In the genomic region with DNA sequence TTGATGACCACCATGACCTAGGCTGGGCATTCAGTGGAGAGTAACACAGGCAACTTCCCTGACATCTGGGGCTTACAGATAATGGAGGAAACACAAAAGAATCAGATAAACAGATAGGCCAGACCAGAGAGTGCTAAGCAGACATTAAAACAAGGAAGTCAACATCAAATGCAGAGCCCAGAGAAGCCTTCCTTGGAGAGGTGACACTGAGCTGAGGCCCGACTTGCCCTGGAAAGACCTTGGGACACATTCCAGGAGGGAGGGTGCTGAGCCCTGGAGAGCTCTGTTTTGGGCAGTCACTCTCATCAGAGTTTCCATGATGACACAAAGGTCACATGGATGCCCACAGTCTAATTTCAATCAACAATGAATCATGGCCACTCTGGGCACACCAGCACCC, we compare ENCODE assay signal across 20 cellular contexts. TPM values are rescaled to one million over a fixed set of nuclear protein-coding genes. Genes with fewer than 3 reads are reported as not detected.
A peak's percentile ranks its signal among the peaks of the same experiment; 100 is the strongest.
DNase-seq lines count a peak whose midpoint lies in the region; ATAC-seq, FAIRE-seq and TF ChIP-seq lines count a peak whose summit lies in the region.
"Had no signal": no experiment of that assay in that cellular context is flagged by ENCODE, and none has a peak within 500 bp of the region (broad histone marks: within the 10 kb centered on the region; RNA-seq: fewer than 3 reads in every experiment).

No MANE protein-coding gene starts in this region.

- no peaks in the 10 kb centered on the region for H3K4me1 Mint-ChIP-seq in stimulated activated naive B cell treated with anti-CD40 and anti-IgM and Interleukin-4, amounts not matched to agents 10 μg/mL and 1 μg/mL and 100 μg/mL, for 72 hours

- no peaks in the 10 kb centered on the region for H3K27me3 ChIP-seq in Panc1 (ENCODE audit: control insufficient read depth, insufficient read depth, low read length)
- H3K27me3 ChIP-seq in bronchial epithelial cell (ENCODE audit: control insufficient read depth, insufficient read depth, low read length), result peaks cover 3% of the 10 kb centered on the region
- H3K27me3 ChIP-seq: BLaER1 treated with 17β-estradiol and CSF1 and Interleukin-3, amounts not matched to agents 10 nM and 100 nM had no signal

- H3K27me3 Mint-ChIP-seq in stimulated activated naive B cell treated with anti-CD40 and anti-IgM and Interleukin-4, amounts not matched to agents 10 μg/mL and 1 μg/mL and 100 μg/mL, for 72 hours, result peaks cover 13 to 14% of the 10 kb centered on the region in 2 donors

- H3K36me3 Mint-ChIP-seq in stimulated activated naive B cell treated with anti-CD40 and anti-IgM and Interleukin-4, amounts not matched to agents 10 μg/mL and 1 μg/mL and 100 μg/mL, for 72 hours, result no peaks in the 10 kb centered on the region
- H3K36me3 Mint-ChIP-seq: CD8-positive, alpha-beta T cell had no signal

- no peaks in the 10 kb centered on the region for H3K36me3 ChIP-seq in Panc1 (ENCODE audit: control insufficient read depth, insufficient read depth, low read length)
- H3K36me3 ChIP-seq in bronchial epithelial cell (ENCODE audit: control insufficient read depth, insufficient read depth, low read length), result no peaks in the 10 kb centered on the region
- H3K36me3 ChIP-seq: BLaER1 treated with 17β-estradiol and CSF1 and Interleukin-3, amounts not matched to agents 10 nM and 100 nM had no signal

- no peak for TF ChIP-seq CTCF in Panc1 (IDR thresholded peaks at IDR 0.05)
- no peak for TF ChIP-seq CTCF in bronchial epithelial cell (IDR thresholded peaks at IDR 0.05; ENCODE audit: insufficient read depth, low read length, severe bottlenecking)

- H3K27ac ChIP-seq in Panc1 (ENCODE audit: low read length), result peak overlapping the region; percentile 23; the same call in 1 of the 2 replicates
- H3K27ac ChIP-seq: BLaER1 treated with 17β-estradiol and CSF1 and Interleukin-3, amounts not matched to agents 10 nM and 100 nM had no signal

- H3K9me3 Mint-ChIP-seq in stimulated activated naive B cell treated with anti-CD40 and anti-IgM and Interleukin-4, amounts not matched to agents 10 μg/mL and 1 μg/mL and 100 μg/mL, for 72 hours, result no peaks in the 10 kb centered on the region
- H3K9me3 Mint-ChIP-seq: CD8-positive, alpha-beta T cell had no signal

- POLR2A ChIA-PET in Panc1 (lab: Charles Lee), result no interaction called here

- H3K4me3 Mint-ChIP-seq in stimulated activated naive B cell treated with anti-CD40 and anti-IgM and Interleukin-4, amounts not matched to agents 10 μg/mL and 1 μg/mL and 100 μg/mL, for 72 hours, result no peak overlapping the region
- H3K4me3 Mint-ChIP-seq: CD8-positive, alpha-beta T cell had no signal

- peak; percentile 52 for FAIRE-seq in bronchial epithelial cell (lab: Jason Lieb, UNC)
- FAIRE-seq: D721Med, H1, HepG2, RCC 7860 had no signal

- peak in 46 of 76 experiments; percentile 2 to 68 (median 20) for DNase-seq in HUDEP-2 (lab: John Stamatoyannopoulos, UW; ENCODE audit: unreplicated experiment in 76 of 76)
- DNase-seq in Panc1 (ENCODE audit: low read depth, low spot score), result no peak
- no peak for DNase-seq in bronchial epithelial cell (ENCODE audit: low read depth)
- no peak for DNase-seq in stimulated activated naive B cell treated with anti-CD40 and anti-IgM and Interleukin-4, amounts not matched to agents 10 μg/mL and 1 μg/mL and 100 μg/mL, for 72 hours
- no peak for DNase-seq in COLO668 (lab: John Stamatoyannopoulos, UW; ENCODE audit: unreplicated experiment)
- no peak for DNase-seq in stimulated activated CD4-positive, alpha-beta T cell treated with anti-CD3 and anti-CD28 coated beads, Interleukin-4, amount 100 ng/mL, for 1 hour
- DNase-seq: CD8-positive, alpha-beta T cell; KG1; MV-4-11; NCI-H1417; NCI-H187 treated with DMSO at 0.1 percent for 48 hours; NCI-H226; NCI-H524 had no signal

- H3K4me3 ChIP-seq in Panc1 (ENCODE audit: low read depth in 2 of 2, low read length in 2 of 2) (no peak overlapping the region), bronchial epithelial cell (ENCODE audit: low read depth, low read length) (no peak overlapping the region)
- H3K4me3 ChIP-seq: BLaER1 treated with 17β-estradiol and CSF1 and Interleukin-3, amounts not matched to agents 10 nM and 100 nM had no signal

- H3K9me3 ChIP-seq in Panc1 (ENCODE audit: control insufficient read depth, insufficient read depth, low read depth, low read length), result no peaks in the 10 kb centered on the region
- H3K9me3 ChIP-seq: BLaER1 treated with 17β-estradiol and CSF1 and Interleukin-3, amounts not matched to agents 10 nM and 100 nM had no signal

- in situ Hi-C loops in Panc1 (cut with HindIII; ENCODE audit: low pct_unique_long_range_greater_than_20kb, low sequenced_read_pairs), result no loop called here

- no peaks in the 10 kb centered on the region; the same call in 1 of the 2 replicates for H3K4me1 ChIP-seq in Panc1 (ENCODE audit: control insufficient read depth, insufficient read depth, low read length)

- peak overlapping the region; percentile 75 for H3K27ac Mint-ChIP-seq in stimulated activated naive B cell treated with anti-CD40 and anti-IgM and Interleukin-4, amounts not matched to agents 10 μg/mL and 1 μg/mL and 100 μg/mL, for 72 hours
- H3K27ac Mint-ChIP-seq: CD8-positive, alpha-beta T cell had no signal

- CTCF ChIA-PET in Panc1 (lab: Charles Lee), result interaction anchor here (0.6 kb wide), 1 partner anchor 18 kb away, joined by 3 read pairs; no protein-coding TSS in a partner anchor

- BruUV-seq in Panc1 (replicated peaks; lab: Mats Ljungman, UMichigan), result no TSS peak

- ATAC-seq in Panc1, result no peak
- ATAC-seq in stimulated activated naive B cell treated with anti-CD40 and anti-IgM and Interleukin-4, amounts not matched to agents 10 μg/mL and 1 μg/mL and 100 μg/mL, for 72 hours (replicated peaks), result peak; percentile 25 to 66
- ATAC-seq in GM18873 (IDR thresholded peaks at IDR 0.05; ENCODE audit: low FRiP score, unreplicated experiment), result no peak
- ATAC-seq: CD8-positive, alpha-beta T cell; HepG2; Right ventricle myocardium inferior had no signal

- intact Hi-C loops in Panc1 (cut with micrococcal nuclease; ENCODE audit: unreplicated experiment), result no loop called here

RNA-seq across cellular contexts. Expression of gene C5orf58, which starts 31.9 kb away (rescaled TPM):
- 0.15 TPM for total RNA-seq in Panc1 (2021; ENCODE audit: unreplicated experiment)
- polyA plus RNA-seq in Panc1 (2012; ENCODE audit: insufficient read length), result not detected
- not detected in 2 replicates for total RNA-seq in bronchial epithelial cell
- total RNA-seq: CD8-positive, alpha-beta T cell; HepG2; Right ventricle myocardium inferior had no signal
- polyA plus RNA-seq: HepG2 had no signal

Comparison
In these comparisons a context has a peak if more than half of its experiments do, and no peak if none do; other contexts are left out.
1. DNase-seq: peak in HUDEP-2 (46 of 76); none in Panc1 (single experiment), bronchial epithelial cell (single experiment), stimulated activated naive B cell treated with anti-CD40 and anti-IgM and Interleukin-4, amounts not matched to agents 10 μg/mL and 1 μg/mL and 100 μg/mL, for 72 hours (single experiment), COLO668 (single experiment) and stimulated activated CD4-positive, alpha-beta T cell treated with anti-CD3 and anti-CD28 coated beads, Interleukin-4, amount 100 ng/mL, for 1 hour (single experiment).
2. ATAC-seq: peak in stimulated activated naive B cell treated with anti-CD40 and anti-IgM and Interleukin-4, amounts not matched to agents 10 μg/mL and 1 μg/mL and 100 μg/mL, for 72 hours (2 of 2); none in Panc1 (single experiment) and GM18873 (single experiment).